In the genomic region with DNA sequence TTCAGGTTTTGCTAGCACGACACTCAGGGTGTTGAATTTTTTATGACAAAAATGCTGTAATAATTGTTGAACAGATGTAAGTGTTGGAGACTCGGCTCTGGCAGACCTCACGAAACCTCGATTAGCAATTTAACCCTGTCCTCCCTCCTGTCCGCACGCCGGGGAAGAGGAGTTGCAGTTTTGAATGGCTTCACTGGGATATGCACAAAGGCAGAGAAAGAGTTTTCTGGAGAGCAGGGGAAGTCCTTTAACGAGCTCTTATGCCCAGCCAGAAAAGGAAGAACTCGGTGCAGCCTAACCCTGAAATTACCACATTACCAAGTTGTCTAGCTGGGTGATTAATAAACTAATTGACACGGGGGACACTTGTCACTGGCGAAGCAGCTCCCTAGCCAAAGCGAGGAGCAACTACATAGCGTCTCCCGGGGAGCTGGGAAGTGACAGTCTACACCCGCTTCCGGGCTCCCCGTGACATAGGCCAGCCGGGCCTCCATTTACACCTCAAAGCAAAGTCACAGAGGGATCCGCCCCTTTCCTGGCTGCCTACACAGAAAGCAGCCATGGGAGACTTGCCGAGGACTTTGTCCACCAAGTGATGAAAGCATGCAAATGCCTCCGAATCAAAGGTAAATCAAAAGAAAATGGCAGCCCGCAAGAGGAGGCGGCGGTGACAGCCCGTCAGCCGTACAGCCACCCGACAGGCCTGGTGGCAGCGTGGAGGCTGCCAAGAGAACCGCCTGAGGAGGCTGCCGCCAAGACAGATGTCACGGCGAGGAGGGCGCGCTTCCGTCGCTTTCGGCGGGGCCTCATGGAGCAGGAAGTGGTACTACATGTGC, we compare ENCODE assay signal across 2 cellular contexts.
TF ChIP-seq lines count a peak whose summit lies in the region.

No MANE protein-coding gene starts in this region.

TF ChIP-seq in liver, 16 proteins besides CTCF, POLR2A, EP300 and RAD21 (continued from another document):
- TF ChIP-seq TAF1 (conservative IDR thresholded peaks at IDR 0.05) (no peak), NR2F2 (IDR thresholded peaks at IDR 0.05) (no peak), REST (IDR thresholded peaks at IDR 0.05) (no peak), HNF4A (conservative IDR thresholded peaks at IDR 0.05) (peak; percentile 43 to 57), HNF4G (IDR thresholded peaks at IDR 0.05) (no peak), FOXA1 (IDR thresholded peaks at IDR 0.05) (no peak), GABPA (IDR thresholded peaks at IDR 0.05 in 1 of 2, conservative IDR thresholded peaks at IDR 0.05 in 1 of 2) (no peak), EGR1 (IDR thresholded peaks at IDR 0.05; ENCODE audit: low read depth in 2 of 2) (no peak), RXRA (IDR thresholded peaks at IDR 0.05) (no peak), JUND (IDR thresholded peaks at IDR 0.05) (no peak), YY1 (IDR thresholded peaks at IDR 0.05) (peak; percentile 82), FOXA2 (IDR thresholded peaks at IDR 0.05) (no peak), SP1 (IDR thresholded peaks at IDR 0.05) (peak; percentile 15)
- TF ChIP-seq, protein P1, sequence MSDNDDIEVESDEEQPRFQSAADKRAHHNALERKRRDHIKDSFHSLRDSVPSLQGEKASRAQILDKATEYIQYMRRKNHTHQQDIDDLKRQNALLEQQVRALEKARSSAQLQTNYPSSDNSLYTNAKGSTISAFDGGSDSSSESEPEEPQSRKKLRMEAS (IDR thresholded peaks at IDR 0.05), result no peak
- TF ChIP-seq, protein P2, sequence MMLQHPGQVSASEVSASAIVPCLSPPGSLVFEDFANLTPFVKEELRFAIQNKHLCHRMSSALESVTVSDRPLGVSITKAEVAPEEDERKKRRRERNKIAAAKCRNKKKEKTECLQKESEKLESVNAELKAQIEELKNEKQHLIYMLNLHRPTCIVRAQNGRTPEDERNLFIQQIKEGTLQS (IDR thresholded peaks at IDR 0.05), result no peak

TF ChIP-seq in HepG2, 621 proteins besides CTCF, POLR2A, EP300 and RAD21 (continued from another document):
- no peak for TF ChIP-seq ATF6 (CRISPR knock-in tag; conservative IDR thresholded peaks at IDR 0.05)
TF ChIP-seq in HepG2: peak in this region for 0.
